25 cellular contexts compared by ENCODE assay signal in genomic region chr15:23855947-23856346, GRCh38.
"Had no signal": no experiment of that assay in that cellular context is flagged by ENCODE, and none has a peak within 500 bp of the region (broad histone marks: within the 10 kb centered on the region; RNA-seq: fewer than 3 reads in every experiment).

No MANE protein-coding gene starts in this region.

- ATAC-seq: activated naive CD4-positive, alpha-beta T cell treated with anti-CD3 and anti-CD28 coated beads, Interleukin-2, amount 50 U/mL, for 72 hours; activated naive CD8-positive, alpha-beta T cell treated with anti-CD3 and anti-CD28 coated beads, Interleukin-2, amount 50 U/mL, for 24 hours; activated T-cell treated with anti-CD3 and anti-CD28 coated beads, Interleukin-2, amount 50 U/mL, for 4 hours; PC-3; T-helper 17 cell had no signal

- H3K4me2 ChIP-seq: KMS-11 had no signal

- DNase-seq: activated CD4-positive, alpha-beta memory T cell treated with anti-CD3 and anti-CD28 coated beads for 36 hours; activated CD4-positive, alpha-beta T cell treated with anti-CD3 and anti-CD28 coated beads, Interleukin-2, amount 10 ng/mL, durations not matched to agents 7 days and 5 days; activated CD4-positive, CD25-positive, alpha-beta regulatory T cell; activated CD8-positive, alpha-beta memory T cell treated with anti-CD3 and anti-CD28 coated beads for 24 hours; activated effector memory CD4-positive, alpha-beta T cell treated with anti-CD3 and anti-CD28 coated beads, Interleukin-2, amount 50 U/mL, for 16 hours; activated naive CD4-positive, alpha-beta T cell treated with Interleukin-2 at 50 U/mL for 16 hours; activated naive CD8-positive, alpha-beta T cell treated with anti-CD3 and anti-CD28 coated beads, Interleukin-2, amount 50 U/mL, for 24 hours; activated T-cell treated with anti-CD3 and anti-CD28 coated beads, Interleukin-2, amount 50 U/mL, for 4 hours; amygdala; NCI-H1105; NCI-H1436 treated with DMSO at 0.1 percent for 48 hours; NCI-H187 treated with DMSO at 0.1 percent for 48 hours; NCI-H2107; NCI-H2171 treated with DMSO at 0.1 percent for 48 hours; NCI-H345; NCI-H510A; NCI-H526 treated with DMSO at 0.1 percent for 48 hours; NCI-H82; PC-3; SIG-M5; T-helper 17 cell; T-helper 9 cell had no signal

- H3K27ac ChIP-seq: KMS-11 had no signal

- H3K9ac ChIP-seq: KMS-11 had no signal

- FAIRE-seq: astrocyte had no signal
